In the genomic region with DNA sequence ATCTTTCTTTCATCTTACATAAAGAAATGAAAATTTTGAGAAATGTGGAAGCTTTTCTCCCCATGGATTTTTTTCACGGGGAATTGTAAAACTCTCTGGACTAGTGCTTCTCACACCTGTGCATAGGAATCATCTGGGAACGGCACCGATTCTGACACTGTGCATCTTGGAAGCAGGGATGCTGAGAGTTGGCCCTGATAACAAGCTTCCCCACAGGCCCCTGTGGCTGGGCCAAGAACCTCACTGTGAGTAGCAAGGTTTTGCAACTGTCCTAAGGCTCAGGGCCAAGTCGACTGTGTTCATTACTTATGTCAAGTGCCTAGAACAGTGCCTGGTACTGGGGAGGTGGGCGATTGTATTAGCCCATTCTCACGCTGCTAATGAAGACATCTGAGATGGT, we compare ENCODE assay signal across 18 cellular contexts.
DNase-seq lines count a peak whose midpoint lies in the region; ATAC-seq, FAIRE-seq and TF ChIP-seq lines count a peak whose summit lies in the region.
"Had no signal": no experiment of that assay in that cellular context is flagged by ENCODE, and none has a peak within 500 bp of the region (broad histone marks: within the 10 kb centered on the region; RNA-seq: fewer than 3 reads in every experiment).

No MANE protein-coding gene starts in this region.

- H3K27ac Mint-ChIP-seq in astrocyte (ENCODE audit: unreplicated experiment): peak overlapping the region; percentile 83
- H3K27ac Mint-ChIP-seq in chondrocyte (ENCODE audit: unreplicated experiment): peak overlapping the region; percentile 81
- H3K27ac Mint-ChIP-seq: CD4-positive, CD25-positive, alpha-beta regulatory T cell had no signal

- intact Hi-C loops in right lobe of liver (cut with DNase I) (no loop called here), spleen (cut with DNase I; ENCODE audit: low total_unique reads) (no loop called here)

- H3K36me3 Mint-ChIP-seq in astrocyte (ENCODE audit: low read depth, unreplicated experiment) (no peaks in the 10 kb centered on the region), chondrocyte (ENCODE audit: low read depth) (peaks cover under 1% of the 10 kb centered on the region)
- H3K36me3 Mint-ChIP-seq: CD8-positive, alpha-beta memory T cell had no signal

- H3K4me3 Mint-ChIP-seq in astrocyte (ENCODE audit: unreplicated experiment) (no peak overlapping the region), chondrocyte (ENCODE audit: unreplicated experiment) (no peak overlapping the region)
- H3K4me3 Mint-ChIP-seq: CD4-positive, CD25-positive, alpha-beta regulatory T cell; CD8-positive, alpha-beta memory T cell had no signal

- H3K4ac ChIP-seq in trophoblast cell (ENCODE audit: low read depth, low read length): no peak overlapping the region

- H3K79me1 ChIP-seq in trophoblast cell (ENCODE audit: low read length): peaks cover 27% of the 10 kb centered on the region

- WGBS in trophoblast cell (ENCODE audit: extremely low coverage, insufficient coverage, insufficient read length): no CpG with 5 or more reads among the region's 6 CpGs
- WGBS in right lobe of liver (ENCODE audit: insufficient coverage, low coverage, low lambda C conversion rate, missing lambda C conversion rate): 67% methylated on average over 5 of the region's 6 CpGs
- WGBS in spleen, 5 donors: 83 to 92% (median 86%) methylated on average over 6 of the region's 6 CpGs

- H2BK12ac ChIP-seq in trophoblast cell (ENCODE audit: low read length): peak overlapping the region; percentile 79

- H3K27me3 Mint-ChIP-seq in astrocyte (ENCODE audit: low read depth, unreplicated experiment) (no peaks in the 10 kb centered on the region), chondrocyte (ENCODE audit: low read depth) (no peaks in the 10 kb centered on the region)
- H3K27me3 Mint-ChIP-seq: CD4-positive, CD25-positive, alpha-beta regulatory T cell had no signal

- H2AK5ac ChIP-seq in trophoblast cell (ENCODE audit: low read length): no peak overlapping the region

- H3K23ac ChIP-seq in trophoblast cell (ENCODE audit: low read length): no peak overlapping the region

- no peak overlapping the region for H3K14ac ChIP-seq in trophoblast cell (ENCODE audit: low read length)

- H4K20me1 ChIP-seq in astrocyte (ENCODE audit: insufficient read depth, low read length): no peaks in the 10 kb centered on the region

- H3K79me2 ChIP-seq in astrocyte (ENCODE audit: insufficient read depth, low read length): no peaks in the 10 kb centered on the region
- no peaks in the 10 kb centered on the region for H3K79me2 ChIP-seq in trophoblast cell (ENCODE audit: control insufficient read depth, insufficient read depth, low read length, poor library complexity)

- no peak overlapping the region for H3K9ac ChIP-seq in astrocyte (ENCODE audit: low read length)
- H3K9ac ChIP-seq in trophoblast cell (ENCODE audit: low read length): no peak overlapping the region
- no peak overlapping the region for H3K9ac ChIP-seq in skeletal muscle tissue (ENCODE audit: low read depth in 1 of 3, low read length in 3 of 3)
- H3K9ac ChIP-seq: GM23248 had no signal

- no peaks in the 10 kb centered on the region for H3K9me3 Mint-ChIP-seq in astrocyte (ENCODE audit: unreplicated experiment)
- H3K9me3 Mint-ChIP-seq in chondrocyte (ENCODE audit: low read depth): no peaks in the 10 kb centered on the region

- H4K91ac ChIP-seq in trophoblast cell (ENCODE audit: low read depth, low read length): peak overlapping the region; percentile 70

- TF ChIP-seq CTCF in astrocyte (IDR thresholded peaks at IDR 0.05; ENCODE audit: insufficient read depth, low read depth, low read length) (no peak), chondrocyte (IDR thresholded peaks at IDR 0.05) (no peak), right lobe of liver (IDR thresholded peaks at IDR 0.05) (no peak), spleen (IDR thresholded peaks at IDR 0.05 in 8 of 11, conservative IDR thresholded peaks at IDR 0.05 in 3 of 11) (no peak)

- H3K4me2 ChIP-seq in astrocyte (ENCODE audit: low read length) (no peak overlapping the region), trophoblast cell (ENCODE audit: low read length) (no peak overlapping the region)

- H3K9me3 ChIP-seq in astrocyte (ENCODE audit: insufficient read depth, low read depth, low read length) (no peaks in the 10 kb centered on the region), trophoblast cell (ENCODE audit: insufficient read depth, low read depth, low read length) (no peaks in the 10 kb centered on the region), skeletal muscle tissue (ENCODE audit: control insufficient read depth in 3 of 3, low read length in 3 of 3) (no peaks in the 10 kb centered on the region), right lobe of liver (no peaks in the 10 kb centered on the region), spleen (peaks cover 0 to 13% (median 0%) of the 10 kb centered on the region in 8 donors)
- H3K9me3 ChIP-seq: BE2C, HAP-1 had no signal

- no peak overlapping the region for H2BK5ac ChIP-seq in trophoblast cell (ENCODE audit: low read depth, low read length, poor library complexity)

- H4K12ac ChIP-seq in trophoblast cell (ENCODE audit: low read depth, low read length): no peak overlapping the region

- H3K27me3 ChIP-seq in astrocyte (ENCODE audit: insufficient read depth, low read length): no peaks in the 10 kb centered on the region
- no peaks in the 10 kb centered on the region for H3K27me3 ChIP-seq in trophoblast cell (ENCODE audit: insufficient read depth, low read length)
- H3K27me3 ChIP-seq in skeletal muscle tissue (ENCODE audit: control insufficient read depth in 3 of 3, insufficient read depth in 3 of 3, low read length in 3 of 3): no peaks in the 10 kb centered on the region
- H3K27me3 ChIP-seq in right lobe of liver: no peaks in the 10 kb centered on the region
- H3K27me3 ChIP-seq in spleen (replicated peaks in 1 of 7): no peaks in the 10 kb centered on the region
- H3K27me3 ChIP-seq: BE2C had no signal

- ATAC-seq in GM21367 (IDR thresholded peaks at IDR 0.05; ENCODE audit: unreplicated experiment) (no peak), right lobe of liver (no peak), GM21381 (IDR thresholded peaks at IDR 0.05; ENCODE audit: unreplicated experiment) (no peak)

- H3K4me1 ChIP-seq in astrocyte (ENCODE audit: insufficient read depth, low read length): peaks cover 47% of the 10 kb centered on the region
- H3K4me1 ChIP-seq in trophoblast cell (ENCODE audit: control insufficient read depth in 1 of 2, insufficient read depth in 2 of 2, low read length in 2 of 2): peaks cover 30 to 36% of the 10 kb centered on the region in 2 experiments
- H3K4me1 ChIP-seq in skeletal muscle tissue (ENCODE audit: control insufficient read depth in 3 of 3, insufficient read depth in 3 of 3, low read length in 3 of 3): peaks cover 42 to 67% (median 59%) of the 10 kb centered on the region in 3 donors
- H3K4me1 ChIP-seq in right lobe of liver: peaks cover 0 to 6% (median 3%) of the 10 kb centered on the region in 4 donors
- no peaks in the 10 kb centered on the region for H3K4me1 ChIP-seq in spleen
- H3K4me1 ChIP-seq: HAP-1 had no signal

- H3K4me3 ChIP-seq in astrocyte (ENCODE audit: insufficient read depth, low read depth, low read length) (no peak overlapping the region), trophoblast cell (ENCODE audit: low read depth, low read length) (no peak overlapping the region), skeletal muscle tissue (ENCODE audit: low read length in 3 of 3) (no peak overlapping the region), right lobe of liver (no peak overlapping the region), spleen (no peak overlapping the region)
- H3K4me3 ChIP-seq: GM23248, HAP-1 had no signal

- H3K27ac ChIP-seq in astrocyte (ENCODE audit: low read depth, low read length): peak overlapping the region; percentile 85
- no peak overlapping the region for H3K27ac ChIP-seq in trophoblast cell (ENCODE audit: low read depth, low read length)
- peak overlapping the region; percentile 83 for H3K27ac ChIP-seq in skeletal muscle tissue (ENCODE audit: low read depth, low read length)
- H3K27ac ChIP-seq in right lobe of liver: no peak overlapping the region
- no peak overlapping the region for H3K27ac ChIP-seq in spleen
- H3K27ac ChIP-seq: GM23248 had no signal

- H3K4me1 Mint-ChIP-seq in astrocyte (ENCODE audit: low read depth, unreplicated experiment) (peaks cover 40% of the 10 kb centered on the region), chondrocyte (ENCODE audit: low read depth) (peaks cover 67% of the 10 kb centered on the region)
- H3K4me1 Mint-ChIP-seq: CD4-positive, CD25-positive, alpha-beta regulatory T cell; CD8-positive, alpha-beta memory T cell had no signal

- FAIRE-seq in astrocyte (lab: Jason Lieb, UNC): no peak
- FAIRE-seq: A204.1 had no signal

- H4K8ac ChIP-seq in trophoblast cell (ENCODE audit: low read depth, low read length): no peak overlapping the region

- H3K36me3 ChIP-seq in astrocyte (ENCODE audit: insufficient read depth, low read length) (no peaks in the 10 kb centered on the region), trophoblast cell (ENCODE audit: control insufficient read depth in 1 of 2, insufficient read depth in 2 of 2, low read length in 2 of 2) (no peaks in the 10 kb centered on the region), skeletal muscle tissue (ENCODE audit: control insufficient read depth in 3 of 3, insufficient read depth in 3 of 3, low read length in 3 of 3) (no peaks in the 10 kb centered on the region), right lobe of liver (no peaks in the 10 kb centered on the region), spleen (no peaks in the 10 kb centered on the region)
- H3K36me3 ChIP-seq: BE2C, HAP-1 had no signal

- H2BK120ac ChIP-seq in trophoblast cell (ENCODE audit: insufficient read depth, low read length, poor library complexity): peak overlapping the region; percentile 1

- no peak for TF ChIP-seq POLR2A in right lobe of liver (IDR thresholded peaks at IDR 0.05)
- TF ChIP-seq POLR2A in spleen (IDR thresholded peaks at IDR 0.05): no peak

- H2AFZ ChIP-seq in astrocyte (ENCODE audit: low read depth, low read length) (no peak overlapping the region), trophoblast cell (ENCODE audit: insufficient read depth, low read length, poor library complexity) (no peak overlapping the region)
- H2AFZ ChIP-seq: GM23248 had no signal

- DNase-seq in astrocyte (ENCODE audit: low read depth) (no peak), chondrocyte (ENCODE audit: low spot score) (no peak), trophoblast cell (no peak), right lobe of liver (no peak), spleen (no peak)
- DNase-seq: ACHN; BE2C; CD4-positive, CD25-positive, alpha-beta regulatory T cell; CD8-positive, alpha-beta memory T cell; COR-L47; DMS79; GF-D8; GM23248 had no signal

- H3K18ac ChIP-seq in trophoblast cell (ENCODE audit: low read length): no peak overlapping the region

Comparison
In these comparisons a context has a peak if more than half of its experiments do, and no peak if none do; other contexts are left out.
1. H3K27ac ChIP-seq: peak in astrocyte (single experiment) and skeletal muscle tissue (single experiment); none in trophoblast cell (single experiment), right lobe of liver (0 of 3) and spleen (0 of 8).